ENCODE assay signal across 1 cellular context in the genomic region with DNA sequence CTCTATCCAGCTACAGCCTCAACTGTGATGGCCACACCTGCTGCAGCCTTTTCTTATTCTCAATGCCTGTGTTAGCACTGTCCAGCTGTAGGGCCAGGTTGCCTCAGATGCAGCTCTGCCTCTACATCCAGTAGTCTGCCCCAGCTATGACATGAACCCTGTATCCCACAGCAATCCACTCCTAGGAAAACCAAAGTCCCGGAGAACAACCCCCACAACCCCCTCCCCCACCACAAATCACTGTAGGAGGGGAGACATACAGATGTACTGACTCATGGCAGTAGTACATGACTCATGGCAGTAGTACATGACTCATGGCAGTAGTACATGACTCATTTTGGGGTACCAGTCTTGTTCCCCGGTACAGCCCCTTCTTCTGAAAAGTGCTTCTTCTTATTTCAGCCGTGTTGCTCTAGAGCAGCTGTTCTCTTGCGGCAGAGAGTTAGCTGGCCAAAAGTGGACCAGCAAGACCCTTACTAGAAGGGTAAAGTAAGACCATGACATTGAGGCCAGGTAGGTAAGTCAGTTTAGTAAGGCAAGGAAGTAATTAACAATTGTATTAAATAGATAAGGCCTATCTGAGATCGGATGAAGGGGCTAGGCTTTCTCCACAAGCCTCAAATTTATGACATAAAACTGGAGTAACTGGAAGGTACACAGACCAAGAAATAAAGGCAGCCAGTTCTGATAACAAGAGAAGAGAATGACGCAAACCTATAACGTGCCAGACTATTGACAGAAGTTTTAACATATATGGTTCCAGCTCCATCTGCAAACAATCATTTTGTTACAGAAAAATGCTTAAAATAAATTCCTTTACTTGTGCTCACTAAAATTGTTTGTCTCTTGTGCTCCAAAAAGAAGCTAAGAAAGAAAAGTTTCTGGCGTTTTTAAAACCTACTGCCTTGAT.
TF ChIP-seq lines count a peak whose summit lies in the region.

No MANE protein-coding gene starts in this region.

TF ChIP-seq in HepG2, 621 proteins besides CTCF, POLR2A, EP300 and RAD21 (continued from another document):
- TF ChIP-seq, protein P1, sequence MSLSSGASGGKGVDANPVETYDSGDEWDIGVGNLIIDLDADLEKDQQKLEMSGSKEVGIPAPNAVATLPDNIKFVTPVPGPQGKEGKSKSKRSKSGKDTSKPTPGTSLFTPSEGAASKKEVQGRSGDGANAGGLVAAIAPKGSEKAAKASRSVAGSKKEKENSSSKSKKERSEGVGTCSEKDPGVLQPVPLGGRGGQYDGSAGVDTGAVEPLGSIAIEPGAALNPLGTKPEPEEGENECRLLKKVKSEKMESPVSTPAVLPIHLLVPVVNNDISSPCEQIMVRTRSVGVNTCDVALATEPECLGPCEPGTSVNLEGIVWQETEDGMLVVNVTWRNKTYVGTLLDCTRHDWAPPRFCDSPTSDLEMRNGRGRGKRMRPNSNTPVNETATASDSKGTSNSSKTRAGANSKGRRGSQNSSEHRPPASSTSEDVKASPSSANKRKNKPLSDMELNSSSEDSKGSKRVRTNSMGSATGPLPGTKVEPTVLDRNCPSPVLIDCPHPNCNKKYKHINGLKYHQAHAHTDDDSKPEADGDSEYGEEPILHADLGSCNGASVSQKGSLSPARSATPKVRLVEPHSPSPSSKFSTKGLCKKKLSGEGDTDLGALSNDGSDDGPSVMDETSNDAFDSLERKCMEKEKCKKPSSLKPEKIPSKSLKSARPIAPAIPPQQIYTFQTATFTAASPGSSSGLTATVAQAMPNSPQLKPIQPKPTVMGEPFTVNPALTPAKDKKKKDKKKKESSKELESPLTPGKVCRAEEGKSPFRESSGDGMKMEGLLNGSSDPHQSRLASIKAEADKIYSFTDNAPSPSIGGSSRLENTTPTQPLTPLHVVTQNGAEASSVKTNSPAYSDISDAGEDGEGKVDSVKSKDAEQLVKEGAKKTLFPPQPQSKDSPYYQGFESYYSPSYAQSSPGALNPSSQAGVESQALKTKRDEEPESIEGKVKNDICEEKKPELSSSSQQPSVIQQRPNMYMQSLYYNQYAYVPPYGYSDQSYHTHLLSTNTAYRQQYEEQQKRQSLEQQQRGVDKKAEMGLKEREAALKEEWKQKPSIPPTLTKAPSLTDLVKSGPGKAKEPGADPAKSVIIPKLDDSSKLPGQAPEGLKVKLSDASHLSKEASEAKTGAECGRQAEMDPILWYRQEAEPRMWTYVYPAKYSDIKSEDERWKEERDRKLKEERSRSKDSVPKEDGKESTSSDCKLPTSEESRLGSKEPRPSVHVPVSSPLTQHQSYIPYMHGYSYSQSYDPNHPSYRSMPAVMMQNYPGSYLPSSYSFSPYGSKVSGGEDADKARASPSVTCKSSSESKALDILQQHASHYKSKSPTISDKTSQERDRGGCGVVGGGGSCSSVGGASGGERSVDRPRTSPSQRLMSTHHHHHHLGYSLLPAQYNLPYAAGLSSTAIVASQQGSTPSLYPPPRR (CRISPR knock-in tag; IDR thresholded peaks at IDR 0.05; ENCODE audit: borderline replicate concordance) = no peak
- TF ChIP-seq, protein P2, sequence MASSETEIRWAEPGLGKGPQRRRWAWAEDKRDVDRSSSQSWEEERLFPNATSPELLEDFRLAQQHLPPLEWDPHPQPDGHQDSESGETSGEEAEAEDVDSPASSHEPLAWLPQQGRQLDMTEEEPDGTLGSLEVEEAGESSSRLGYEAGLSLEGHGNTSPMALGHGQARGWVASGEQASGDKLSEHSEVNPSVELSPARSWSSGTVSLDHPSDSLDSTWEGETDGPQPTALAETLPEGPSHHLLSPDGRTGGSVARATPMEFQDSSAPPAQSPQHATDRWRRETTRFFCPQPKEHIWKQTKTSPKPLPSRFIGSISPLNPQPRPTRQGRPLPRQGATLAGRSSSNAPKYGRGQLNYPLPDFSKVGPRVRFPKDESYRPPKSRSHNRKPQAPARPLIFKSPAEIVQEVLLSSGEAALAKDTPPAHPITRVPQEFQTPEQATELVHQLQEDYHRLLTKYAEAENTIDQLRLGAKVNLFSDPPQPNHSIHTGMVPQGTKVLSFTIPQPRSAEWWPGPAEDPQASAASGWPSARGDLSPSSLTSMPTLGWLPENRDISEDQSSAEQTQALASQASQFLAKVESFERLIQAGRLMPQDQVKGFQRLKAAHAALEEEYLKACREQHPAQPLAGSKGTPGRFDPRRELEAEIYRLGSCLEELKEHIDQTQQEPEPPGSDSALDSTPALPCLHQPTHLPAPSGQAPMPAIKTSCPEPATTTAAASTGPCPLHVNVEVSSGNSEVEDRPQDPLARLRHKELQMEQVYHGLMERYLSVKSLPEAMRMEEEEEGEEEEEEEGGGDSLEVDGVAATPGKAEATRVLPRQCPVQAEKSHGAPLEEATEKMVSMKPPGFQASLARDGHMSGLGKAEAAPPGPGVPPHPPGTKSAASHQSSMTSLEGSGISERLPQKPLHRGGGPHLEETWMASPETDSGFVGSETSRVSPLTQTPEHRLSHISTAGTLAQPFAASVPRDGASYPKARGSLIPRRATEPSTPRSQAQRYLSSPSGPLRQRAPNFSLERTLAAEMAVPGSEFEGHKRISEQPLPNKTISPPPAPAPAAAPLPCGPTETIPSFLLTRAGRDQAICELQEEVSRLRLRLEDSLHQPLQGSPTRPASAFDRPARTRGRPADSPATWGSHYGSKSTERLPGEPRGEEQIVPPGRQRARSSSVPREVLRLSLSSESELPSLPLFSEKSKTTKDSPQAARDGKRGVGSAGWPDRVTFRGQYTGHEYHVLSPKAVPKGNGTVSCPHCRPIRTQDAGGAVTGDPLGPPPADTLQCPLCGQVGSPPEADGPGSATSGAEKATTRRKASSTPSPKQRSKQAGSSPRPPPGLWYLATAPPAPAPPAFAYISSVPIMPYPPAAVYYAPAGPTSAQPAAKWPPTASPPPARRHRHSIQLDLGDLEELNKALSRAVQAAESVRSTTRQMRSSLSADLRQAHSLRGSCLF (CRISPR knock-in tag; IDR thresholded peaks at IDR 0.05; ENCODE audit: borderline replicate concordance) = no peak
- TF ChIP-seq TOE1 (CRISPR knock-in tag; IDR thresholded peaks at IDR 0.05) (no peak), ZFP90 (CRISPR knock-in tag; IDR thresholded peaks at IDR 0.05; ENCODE audit: borderline replicate concordance) (no peak), SRSF9 (IDR thresholded peaks at IDR 0.05; ENCODE audit: borderline replicate concordance, insufficient read depth, low read depth, low read length, poor library complexity, severe bottlenecking) (no peak), ZNF546 (CRISPR knock-in tag; conservative IDR thresholded peaks at IDR 0.05) (no peak), AKAP8 (CRISPR knock-in tag; IDR thresholded peaks at IDR 0.05) (no peak), ZNF7 (CRISPR knock-in tag; IDR thresholded peaks at IDR 0.05) (no peak)
- TF ChIP-seq, protein P3, sequence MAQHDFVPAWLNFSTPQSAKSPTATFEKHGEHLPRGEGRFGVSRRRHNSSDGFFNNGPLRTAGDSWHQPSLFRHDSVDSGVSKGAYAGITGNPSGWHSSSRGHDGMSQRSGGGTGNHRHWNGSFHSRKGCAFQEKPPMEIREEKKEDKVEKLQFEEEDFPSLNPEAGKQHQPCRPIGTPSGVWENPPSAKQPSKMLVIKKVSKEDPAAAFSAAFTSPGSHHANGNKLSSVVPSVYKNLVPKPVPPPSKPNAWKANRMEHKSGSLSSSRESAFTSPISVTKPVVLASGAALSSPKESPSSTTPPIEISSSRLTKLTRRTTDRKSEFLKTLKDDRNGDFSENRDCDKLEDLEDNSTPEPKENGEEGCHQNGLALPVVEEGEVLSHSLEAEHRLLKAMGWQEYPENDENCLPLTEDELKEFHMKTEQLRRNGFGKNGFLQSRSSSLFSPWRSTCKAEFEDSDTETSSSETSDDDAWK (CRISPR knock-in tag; IDR thresholded peaks at IDR 0.05) = no peak
